ENCODE assay signal across 1 cellular context in genomic region chr9:117073071-117073470, GRCh38.
TF ChIP-seq lines count a peak whose summit lies in the region.

No MANE protein-coding gene starts in this region.

TF ChIP-seq in GM23338, 12 proteins besides CTCF, POLR2A, EP300 and RAD21 (continued from another document):
- no peak for TF ChIP-seq ZNF462 (CRISPR knock-in tag; IDR thresholded peaks at IDR 0.05)
